In genomic region chr1:155942578-155943141, GRCh38 we compare ENCODE assay signal across 1 cellular context.
TF ChIP-seq lines count a peak whose summit lies in the region.

No MANE protein-coding gene starts in this region.

TF ChIP-seq in GM12878, 131 proteins besides CTCF, POLR2A, EP300 and RAD21:
- no peak for TF ChIP-seq TCF7 (IDR thresholded peaks at IDR 0.05; ENCODE audit: borderline replicate concordance)
- no peak for TF ChIP-seq EZH2 (IDR thresholded peaks at IDR 0.05; ENCODE audit: borderline replicate concordance, control insufficient read depth, low read depth, low read length)
- TF ChIP-seq E2F8 (IDR thresholded peaks at IDR 0.05; ENCODE audit: low read depth, partially characterized antibody): no peak
- no peak for TF ChIP-seq ZNF592 (IDR thresholded peaks at IDR 0.05)
- TF ChIP-seq CUX1 (IDR thresholded peaks at IDR 0.05; ENCODE audit: insufficient replicate concordance, low read depth, low read length): no peak
- TF ChIP-seq CHD1 (IDR thresholded peaks at IDR 0.05; ENCODE audit: low read depth, low read length): no peak
- no peak for TF ChIP-seq HDAC2 (IDR thresholded peaks at IDR 0.05)
- TF ChIP-seq MEF2B (IDR thresholded peaks at IDR 0.05; ENCODE audit: partially characterized antibody, poor library complexity, severe bottlenecking): no peak
- TF ChIP-seq REST (IDR thresholded peaks at IDR 0.05; ENCODE audit: low read depth, low read length): no peak
- no peak for TF ChIP-seq ZNF622 (IDR thresholded peaks at IDR 0.05)
- TF ChIP-seq ATF7 (IDR thresholded peaks at IDR 0.05; ENCODE audit: low read depth): no peak
- TF ChIP-seq PML (IDR thresholded peaks at IDR 0.05; ENCODE audit: low read length): no peak
- no peak for TF ChIP-seq USF2 (IDR thresholded peaks at IDR 0.05; ENCODE audit: borderline replicate concordance, low read depth, low read length)
